Comparison of ENCODE assay signal across 9 cellular contexts in the genomic region with DNA sequence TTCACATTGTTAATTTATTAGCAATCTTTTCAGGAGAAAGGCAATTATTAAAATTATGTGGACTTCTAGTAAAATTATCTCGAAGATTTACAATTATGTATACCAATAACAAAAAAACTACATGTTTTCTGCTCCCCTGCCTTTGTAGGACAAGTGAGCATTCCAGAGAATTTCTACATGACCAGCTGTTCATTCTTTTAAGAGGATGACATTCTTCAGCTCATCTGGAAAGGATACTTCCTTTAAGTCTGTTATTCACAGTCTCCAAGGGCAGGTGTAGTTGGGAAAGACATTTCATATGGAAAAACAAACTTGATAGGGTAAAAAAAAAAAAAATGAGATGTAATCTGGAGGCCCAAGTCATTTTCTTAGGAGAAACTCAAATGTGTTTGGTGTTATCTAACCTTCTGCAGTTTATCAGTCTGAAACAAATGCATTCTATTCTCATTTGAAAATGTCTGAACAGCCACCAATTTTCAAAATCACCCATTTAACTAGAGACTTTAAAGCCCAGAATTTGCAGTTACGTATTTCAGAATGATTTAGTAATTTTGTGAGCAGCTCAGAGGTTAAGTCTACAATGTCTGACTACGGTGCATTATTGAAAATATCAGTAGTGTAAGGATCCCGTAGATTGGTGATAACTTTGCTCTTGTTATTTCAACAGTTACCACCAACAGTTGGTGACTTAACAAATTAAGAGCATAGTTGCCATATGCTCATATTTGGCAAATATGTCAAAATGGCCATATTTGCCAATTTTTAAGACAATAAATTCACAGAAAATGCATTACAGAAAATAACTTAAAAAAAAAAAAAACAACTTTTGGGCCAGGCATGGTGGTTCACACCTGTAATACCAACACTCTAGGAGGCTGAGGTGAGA. TPM values are rescaled to one million over a fixed set of nuclear protein-coding genes. Genes with fewer than 3 reads are reported as not detected.
A peak's percentile ranks its signal among the peaks of the same experiment; 100 is the strongest.
DNase-seq lines count a peak whose midpoint lies in the region; ATAC-seq, FAIRE-seq and TF ChIP-seq lines count a peak whose summit lies in the region.
"Had no signal": no experiment of that assay in that cellular context is flagged by ENCODE, and none has a peak within 500 bp of the region (broad histone marks: within the 10 kb centered on the region; RNA-seq: fewer than 3 reads in every experiment).

No MANE protein-coding gene starts in this region.

- peaks cover 6% of the 10 kb centered on the region for H4K20me1 ChIP-seq in HepG2 (ENCODE audit: insufficient read depth, low read length)

- H3K4me1 Mint-ChIP-seq in activated T-cell treated with anti-CD3 and anti-CD28 coated beads, Interleukin-2, amount 50 U/mL, for 72 hours (ENCODE audit: low read depth): peaks cover 52% of the 10 kb centered on the region

- intact Hi-C loops in HepG2 (cut with micrococcal nuclease; ENCODE audit: unreplicated experiment): loop anchor here (5.0 kb wide), 2 partner anchors 131 to 266 kb away; no protein-coding TSS in a partner anchor
- intact Hi-C loops in transverse colon (cut with DNase I; ENCODE audit: low total_unique reads): no loop called here

- in situ Hi-C loops in HepG2 (cut with HindIII; ENCODE audit: extremely low pct_ligation_motif_present, low pct_unique_long_range_greater_than_20kb) (loop anchor here (5.0 kb wide), 2 partner anchors 406 to 521 kb away; a partner anchor contains a TSS), transverse colon (cut with MboI; ENCODE audit: low pct_ligation_motif_present in 1 of 4, low pct_unique_long_range_greater_than_20kb in 1 of 4, low sequenced_read_pairs in 3 of 4) (loop anchor here in 2 of 4 donors (10.0 to 25.0 kb wide), 3 partner anchors 219 to 499 kb away; no protein-coding TSS in a partner anchor)

- no peaks in the 10 kb centered on the region for H3K27me3 Mint-ChIP-seq in activated T-cell treated with anti-CD3 and anti-CD28 coated beads, Interleukin-2, amount 50 U/mL, for 72 hours (ENCODE audit: low read depth)

- H3K4me1 ChIP-seq in HepG2 (ENCODE audit: insufficient read depth, low read length) (peaks cover 50% of the 10 kb centered on the region), transverse colon (peaks cover 3 to 45% (median 12%) of the 10 kb centered on the region in 4 donors)

- peak overlapping the region; percentile 95 for H3K27ac ChIP-seq in HepG2 (ENCODE audit: extremely low read length, insufficient read depth, low read length)
- H3K27ac ChIP-seq in transverse colon: peak overlapping the region; percentile 91 to 96 (median 92)

- TF ChIP-seq RAD21 in HepG2 (CRISPR knock-in tag; IDR thresholded peaks at IDR 0.05): no peak

- WGBS in HepG2 (ENCODE audit: low lambda C conversion rate): 69% methylated on average over 4 of the region's 4 CpGs
- WGBS in transverse colon (ENCODE audit: low coverage in 1 of 2), 2 donors: 74 to 75% methylated on average over 4 of the region's 4 CpGs

- H2AFZ ChIP-seq in HepG2 (ENCODE audit: low read length): no peak overlapping the region

- H3K9me3 ChIP-seq in HepG2 (ENCODE audit: low read length) (no peaks in the 10 kb centered on the region), transverse colon (no peaks in the 10 kb centered on the region)

- TF ChIP-seq POLR2A in HepG2 (IDR thresholded peaks at IDR 0.05; ENCODE audit: insufficient read depth in 1 of 2, low read depth in 2 of 2, low read length in 2 of 2) (no peak), transverse colon (IDR thresholded peaks at IDR 0.05) (no peak)

- no peak for TF ChIP-seq EP300 in HepG2 (IDR thresholded peaks at IDR 0.05; ENCODE audit: low read depth in 2 of 2, low read length in 2 of 2)
- no peak for TF ChIP-seq EP300 in HepG2 (CRISPR knock-in tag; IDR thresholded peaks at IDR 0.05; ENCODE audit: borderline replicate concordance)
- no peak for TF ChIP-seq EP300 in transverse colon (IDR thresholded peaks at IDR 0.05; ENCODE audit: low read depth)

- H3K9me3 Mint-ChIP-seq in activated T-cell treated with anti-CD3 and anti-CD28 coated beads, Interleukin-2, amount 50 U/mL, for 72 hours: no peaks in the 10 kb centered on the region

- no TSS peak for BruUV-seq in HepG2 (replicated peaks; lab: Mats Ljungman, UMichigan)

- H3K4me3 Mint-ChIP-seq in activated T-cell treated with anti-CD3 and anti-CD28 coated beads, Interleukin-2, amount 50 U/mL, for 72 hours: peak overlapping the region; percentile 85 to 91

- H3K36me3 ChIP-seq in HepG2 (replicated peaks in 1 of 2; ENCODE audit: control insufficient read depth in 1 of 2, insufficient read depth in 2 of 2, low read length in 2 of 2) (no peaks in the 10 kb centered on the region; a peak in 2 of 5 replicates), transverse colon (no peaks in the 10 kb centered on the region)

- peaks cover 49% of the 10 kb centered on the region for H3K79me2 ChIP-seq in HepG2 (ENCODE audit: insufficient read depth, low read length)

- H3K27me3 ChIP-seq in HepG2 (ENCODE audit: control insufficient read depth in 1 of 2, insufficient read depth in 2 of 2, low read length in 2 of 2) (peaks cover 0 to 3% of the 10 kb centered on the region in 2 experiments; a peak in 1 of 5 replicates), transverse colon (peaks cover 14% of the 10 kb centered on the region)

- no peak for TF ChIP-seq CTCF in HepG2 (CRISPR knock-in tag; IDR thresholded peaks at IDR 0.05)
- TF ChIP-seq CTCF in transverse colon (IDR thresholded peaks at IDR 0.05): no peak

- ATAC-seq in activated T-cell treated with anti-CD3 and anti-CD28 coated beads, Interleukin-2, amount 50 U/mL, for 72 hours (replicated peaks in 1 of 2): no peak
- ATAC-seq in HepG2 (no peak), GM21390 (IDR thresholded peaks at IDR 0.05; ENCODE audit: unreplicated experiment) (no peak)

- H3K9ac ChIP-seq in HepG2 (ENCODE audit: insufficient read depth, low read depth, low read length): peak overlapping the region; percentile 95

- peaks cover 12 to 13% of the 10 kb centered on the region in 2 donors for H3K36me3 Mint-ChIP-seq in activated T-cell treated with anti-CD3 and anti-CD28 coated beads, Interleukin-2, amount 50 U/mL, for 72 hours (ENCODE audit: insufficient read depth in 2 of 2)

- no peak overlapping the region for H3K27ac Mint-ChIP-seq in activated T-cell treated with anti-CD3 and anti-CD28 coated beads, Interleukin-2, amount 50 U/mL, for 72 hours

- no peak for DNase-seq in activated T-cell treated with anti-CD3 and anti-CD28 coated beads, Interleukin-2, amount 50 U/mL, for 72 hours
- no peak for DNase-seq in activated T-cell treated with anti-CD3 and anti-CD28 coated beads, Interleukin-2, amount 50 U/mL, for 1 hour
- peak; percentile 28 for DNase-seq in astrocyte of the hippocampus (ENCODE audit: low read depth, low spot score)
- DNase-seq in HepG2 (ENCODE audit: low spot score): no peak
- no peak for DNase-seq in transverse colon
- no peak for DNase-seq in HuH-7.5 (ENCODE audit: low spot score)
- DNase-seq in cerebellar nuclear complex (lab: John Stamatoyannopoulos, UW): no peak
- DNase-seq: effector CD8-positive, alpha-beta T cell had no signal

- POLR2A ChIA-PET in HepG2 (lab: Yijun Ruan, JAX): interaction anchor here (0.7 to 5.9 kb wide), 29 partner anchors 9 to 522 kb away, joined by 3 to 88 read pairs (median 9); a partner anchor contains a TSS

- CTCF ChIA-PET in HepG2 (lab: Yijun Ruan, JAX; ENCODE audit: low intra/inter-chr PET ratio, low total read pairs): no interaction called here

- FAIRE-seq in HepG2 (lab: Jason Lieb, UNC): peak; percentile 28

- H3K4me2 ChIP-seq in HepG2 (ENCODE audit: low read depth, low read length): peak overlapping the region; percentile 83

- H3K4me3 ChIP-seq in HepG2 (replicated peaks in 1 of 3; ENCODE audit: insufficient read depth in 1 of 3, low read depth in 2 of 3, low read length in 3 of 3) (peak overlapping the region; percentile 83 to 99 (median 97); a peak in 5 of 6 replicates), transverse colon (peak overlapping the region in 2 of 4 donors; percentile 67 to 91)

RNA-seq across cellular contexts. Expression of a gene that starts 1.8 kb away (rescaled TPM):
- 10 to 100 TPM; 19.9 to 33.6 TPM for total RNA-seq in activated T-cell treated with anti-CD3 and anti-CD28 coated beads, Interleukin-2, amount 50 U/mL, for 72 hours
- total RNA-seq in HepG2 (2016; rRNA removed; fragmentation: Illumina TruSeq; extraction: Trizol) (41.0 and 42.6 TPM in 2 replicates), transverse colon (1 to 10 TPM; 4.2 to 8.4 (median 7.0) TPM)
- total RNA-seq in HepG2 (2016; cell fraction: cytosol; rRNA removed; fragmentation: Illumina TruSeq; extraction: Trizol; ENCODE audit: low read depth): 17.8 and 19.6 TPM in 2 replicates
- total RNA-seq in HepG2 (2016; cell fraction: insoluble cytoplasmic fraction; rRNA removed; fragmentation: Illumina TruSeq; extraction: Trizol): 40.7 and 41.0 TPM in 2 replicates
- 46.7 and 48.5 TPM in 2 replicates for total RNA-seq in HepG2 (2016; cell fraction: membrane; rRNA removed; fragmentation: Illumina TruSeq; extraction: Trizol)
- total RNA-seq in HepG2 (2016; cell fraction: nucleus; rRNA removed; fragmentation: Illumina TruSeq; extraction: Trizol): 48.4 and 49.5 TPM in 2 replicates
- polyA plus RNA-seq in HepG2 (2011; rRNA removed): 30.5 and 33.8 TPM in 2 replicates
- polyA plus RNA-seq in HepG2 (2011; cell fraction: cytosol; rRNA removed): 25.4 and 27.1 TPM in 2 replicates
- polyA plus RNA-seq in HepG2 (2011; cell fraction: nucleus; rRNA removed): 24.3 and 25.8 TPM in 2 replicates
- 19.1 and 25.3 TPM in 2 replicates for polyA plus RNA-seq in HepG2 (2012)
- polyA plus RNA-seq in HepG2 (2016; cell fraction: cytosol; fragmentation: Illumina TruSeq; extraction: Trizol; ENCODE audit: low read depth): 10.9 and 15.0 TPM in 2 replicates
- 61.4 and 62.2 TPM in 2 replicates for polyA plus RNA-seq in HepG2 (2016; cell fraction: insoluble cytoplasmic fraction; fragmentation: Illumina TruSeq; extraction: Trizol; ENCODE audit: low read depth)
- 29.1 and 33.4 TPM in 2 replicates for polyA plus RNA-seq in HepG2 (2016; cell fraction: membrane; fragmentation: Illumina TruSeq; extraction: Trizol; ENCODE audit: low read depth)
- polyA plus RNA-seq in HepG2 (2016; cell fraction: nucleus; fragmentation: Illumina TruSeq; extraction: Trizol; ENCODE audit: insufficient read depth, low read depth): 87.7 and 87.9 TPM in 2 replicates
- 3.0 and 40.9 TPM in 2 replicates for polyA minus RNA-seq in HepG2 (2011; rRNA and poly(A)+ RNA removed; ENCODE audit: low replicate concordance)
- 43.4 and 48.0 TPM in 2 replicates for polyA minus RNA-seq in HepG2 (2011; cell fraction: cytosol; rRNA and poly(A)+ RNA removed)
- polyA minus RNA-seq in HepG2 (2011; cell fraction: nucleus; rRNA and poly(A)+ RNA removed): 53.5 and 53.8 TPM in 2 replicates

RNA-seq across cellular contexts. Expression of a gene that starts 51.1 kb away (rescaled TPM):
- 100 to 1,000 TPM; 849 to 969 TPM for total RNA-seq in activated T-cell treated with anti-CD3 and anti-CD28 coated beads, Interleukin-2, amount 50 U/mL, for 72 hours
- total RNA-seq in HepG2 (2016; rRNA removed; fragmentation: Illumina TruSeq; extraction: Trizol) (309 and 454 TPM in 2 replicates), transverse colon (100 to 1,000 TPM in 3 of 4 donors, 10 to 100 TPM in 1; 78.9 to 191 (median 150) TPM)
- 121 and 153 TPM in 2 replicates for total RNA-seq in HepG2 (2016; cell fraction: cytosol; rRNA removed; fragmentation: Illumina TruSeq; extraction: Trizol; ENCODE audit: low read depth)
- 331 and 431 TPM in 2 replicates for total RNA-seq in HepG2 (2016; cell fraction: insoluble cytoplasmic fraction; rRNA removed; fragmentation: Illumina TruSeq; extraction: Trizol)
- 376 and 465 TPM in 2 replicates for total RNA-seq in HepG2 (2016; cell fraction: membrane; rRNA removed; fragmentation: Illumina TruSeq; extraction: Trizol)
- 177 and 205 TPM in 2 replicates for total RNA-seq in HepG2 (2016; cell fraction: nucleus; rRNA removed; fragmentation: Illumina TruSeq; extraction: Trizol)
- 154 and 207 TPM in 2 replicates for polyA plus RNA-seq in HepG2 (2011; rRNA removed)
- polyA plus RNA-seq in HepG2 (2011; cell fraction: cytosol; rRNA removed): 106 and 129 TPM in 2 replicates
- 58.1 and 82.0 TPM in 2 replicates for polyA plus RNA-seq in HepG2 (2011; cell fraction: nucleus; rRNA removed)
- polyA plus RNA-seq in HepG2 (2012): 483 and 505 TPM in 2 replicates
- polyA plus RNA-seq in HepG2 (2016; cell fraction: cytosol; fragmentation: Illumina TruSeq; extraction: Trizol; ENCODE audit: low read depth): 301 and 332 TPM in 2 replicates
- 675 and 683 TPM in 2 replicates for polyA plus RNA-seq in HepG2 (2016; cell fraction: insoluble cytoplasmic fraction; fragmentation: Illumina TruSeq; extraction: Trizol; ENCODE audit: low read depth)
- polyA plus RNA-seq in HepG2 (2016; cell fraction: membrane; fragmentation: Illumina TruSeq; extraction: Trizol; ENCODE audit: low read depth): 622 and 757 TPM in 2 replicates
- 341 and 359 TPM in 2 replicates for polyA plus RNA-seq in HepG2 (2016; cell fraction: nucleus; fragmentation: Illumina TruSeq; extraction: Trizol; ENCODE audit: insufficient read depth, low read depth)
- 35.4 and 66.0 TPM in 2 replicates for polyA minus RNA-seq in HepG2 (2011; rRNA and poly(A)+ RNA removed; ENCODE audit: low replicate concordance)
- polyA minus RNA-seq in HepG2 (2011; cell fraction: cytosol; rRNA and poly(A)+ RNA removed): 145 and 146 TPM in 2 replicates
- polyA minus RNA-seq in HepG2 (2011; cell fraction: nucleus; rRNA and poly(A)+ RNA removed): 185 and 189 TPM in 2 replicates
